In the genomic region with DNA sequence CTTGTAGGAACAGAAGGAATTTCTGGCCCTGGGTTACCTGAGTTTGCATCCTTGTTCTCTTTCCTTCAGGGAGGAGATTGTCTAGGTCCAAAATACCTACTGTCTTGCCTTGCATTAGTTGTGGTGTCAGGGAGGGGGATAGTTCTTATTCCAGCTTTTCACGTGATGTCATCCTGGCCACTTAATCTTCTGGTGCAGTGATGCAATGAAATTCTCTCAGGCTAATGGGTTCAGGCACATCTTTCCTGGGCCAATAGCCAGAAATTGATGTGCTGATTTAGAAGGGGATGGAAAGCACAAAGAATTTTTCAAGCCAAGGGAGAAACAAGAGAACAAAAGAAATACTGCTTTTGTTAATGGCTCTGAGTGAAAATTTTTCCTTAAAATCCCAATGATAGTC, we compare ENCODE assay signal across 25 cellular contexts.
"Had no signal": no experiment of that assay in that cellular context is flagged by ENCODE, and none has a peak within 500 bp of the region (broad histone marks: within the 10 kb centered on the region; RNA-seq: fewer than 3 reads in every experiment).

No MANE protein-coding gene starts in this region.

- H3K4me1 Mint-ChIP-seq: activated CD4-positive, alpha-beta memory T cell treated with anti-CD3 and anti-CD28 coated beads, Interleukin-2, amount 10 ng/mL, durations not matched to agents 7 days and 5 days; activated CD4-positive, alpha-beta T cell treated with anti-CD3 and anti-CD28 coated beads for 36 hours; activated naive CD4-positive, alpha-beta T cell treated with anti-CD3 and anti-CD28 coated beads, Interleukin-2, amount 10 ng/mL, durations not matched to agents 7 days and 5 days; activated naive CD8-positive, alpha-beta T cell treated with anti-CD3 and anti-CD28 coated beads for 36 hours; T-cell had no signal

- H3K4me3 ChIP-seq: cardiac muscle cell had no signal

- H3K36me3 Mint-ChIP-seq: activated naive CD4-positive, alpha-beta T cell treated with anti-CD3 and anti-CD28 coated beads, Interleukin-2, amount 10 ng/mL, durations not matched to agents 7 days and 5 days; T-cell had no signal

- H3K4me3 Mint-ChIP-seq: activated CD4-positive, alpha-beta memory T cell treated with anti-CD3 and anti-CD28 coated beads, Interleukin-2, amount 10 ng/mL, durations not matched to agents 7 days and 5 days; activated CD4-positive, alpha-beta T cell treated with anti-CD3 and anti-CD28 coated beads for 36 hours; activated naive CD4-positive, alpha-beta T cell treated with anti-CD3 and anti-CD28 coated beads, Interleukin-2, amount 10 ng/mL, durations not matched to agents 7 days and 5 days; activated naive CD8-positive, alpha-beta T cell treated with anti-CD3 and anti-CD28 coated beads for 36 hours; activated T-cell treated with anti-CD3 and anti-CD28 coated beads, Interleukin-2, amount 50 U/mL, for 72 hours; T-cell had no signal

- DNase-seq: activated CD4-positive, alpha-beta memory T cell treated with anti-CD3 and anti-CD28 coated beads, Interleukin-2, amount 10 ng/mL, durations not matched to agents 7 days and 5 days; activated CD4-positive, alpha-beta T cell treated with anti-CD3 and anti-CD28 coated beads for 36 hours; activated CD4-positive, alpha-beta T cell treated with anti-CD3 and anti-CD28 coated beads, Interleukin-2, amount 50 U/mL, for 1 hour; activated gamma-delta T cell treated with Interleukin-2 at 50 U/mL for 16 hours; activated naive CD4-positive, alpha-beta T cell treated with anti-CD3 and anti-CD28 coated beads, Interleukin-2, amount 10 ng/mL, durations not matched to agents 7 days and 5 days; activated naive CD8-positive, alpha-beta T cell treated with anti-CD3 and anti-CD28 coated beads for 36 hours; activated T-cell treated with anti-CD3 and anti-CD28 coated beads for 4 hours; activated T-cell treated with anti-CD3 and anti-CD28 coated beads, Interleukin-2, amount 50 U/mL, for 72 hours; brain microvascular endothelial cell; KG1; NCI-H1092; NCI-H1417; NCI-H1930; NCI-H446; NCI-H524 treated with DMSO at 0.1 percent for 48 hours; NCI-H748 treated with DMSO at 0.1 percent for 48 hours; NK-92 treated with Interleukin-12 subunit alpha and Interleukin-12 subunit beta, amount 100 ng/mL, for 24 hours; PC-3; SHP77 treated with DMSO at 0.1 percent for 48 hours; T-cell; T-helper 2 cell; T1000 had no signal

- H3K36me3 ChIP-seq: brain microvascular endothelial cell, cardiac muscle cell had no signal

- H3K27ac ChIP-seq: brain microvascular endothelial cell, cardiac muscle cell, VCaP had no signal

- H3K27ac Mint-ChIP-seq: activated CD4-positive, alpha-beta memory T cell treated with anti-CD3 and anti-CD28 coated beads, Interleukin-2, amount 10 ng/mL, durations not matched to agents 7 days and 5 days; activated CD4-positive, alpha-beta T cell treated with anti-CD3 and anti-CD28 coated beads for 36 hours; activated naive CD4-positive, alpha-beta T cell treated with anti-CD3 and anti-CD28 coated beads, Interleukin-2, amount 10 ng/mL, durations not matched to agents 7 days and 5 days; activated naive CD8-positive, alpha-beta T cell treated with anti-CD3 and anti-CD28 coated beads for 36 hours; activated T-cell treated with anti-CD3 and anti-CD28 coated beads, Interleukin-2, amount 50 U/mL, for 72 hours; activated T-helper 2 cell treated with anti-CD3 and anti-CD28 coated beads, Interferon-gamma antibody, Interleukin-2, Interleukin-4, amounts not matched to agents 10 μg/mL and 5 μg/mL and 100 μg/mL, durations not matched to agents 14 hours and 24 hours and 36 hours; T-cell had no signal

- ATAC-seq: activated CD4-positive, alpha-beta T cell treated with anti-CD3 and anti-CD28 coated beads for 36 hours; activated T-cell treated with anti-CD3 and anti-CD28 coated beads, Interleukin-2, amount 50 U/mL, for 72 hours; PC-3; T-cell had no signal

- H3K27me3 ChIP-seq: brain microvascular endothelial cell, cardiac muscle cell had no signal
